Comparison of ENCODE assay signal across 1 cellular context in the genomic region with DNA sequence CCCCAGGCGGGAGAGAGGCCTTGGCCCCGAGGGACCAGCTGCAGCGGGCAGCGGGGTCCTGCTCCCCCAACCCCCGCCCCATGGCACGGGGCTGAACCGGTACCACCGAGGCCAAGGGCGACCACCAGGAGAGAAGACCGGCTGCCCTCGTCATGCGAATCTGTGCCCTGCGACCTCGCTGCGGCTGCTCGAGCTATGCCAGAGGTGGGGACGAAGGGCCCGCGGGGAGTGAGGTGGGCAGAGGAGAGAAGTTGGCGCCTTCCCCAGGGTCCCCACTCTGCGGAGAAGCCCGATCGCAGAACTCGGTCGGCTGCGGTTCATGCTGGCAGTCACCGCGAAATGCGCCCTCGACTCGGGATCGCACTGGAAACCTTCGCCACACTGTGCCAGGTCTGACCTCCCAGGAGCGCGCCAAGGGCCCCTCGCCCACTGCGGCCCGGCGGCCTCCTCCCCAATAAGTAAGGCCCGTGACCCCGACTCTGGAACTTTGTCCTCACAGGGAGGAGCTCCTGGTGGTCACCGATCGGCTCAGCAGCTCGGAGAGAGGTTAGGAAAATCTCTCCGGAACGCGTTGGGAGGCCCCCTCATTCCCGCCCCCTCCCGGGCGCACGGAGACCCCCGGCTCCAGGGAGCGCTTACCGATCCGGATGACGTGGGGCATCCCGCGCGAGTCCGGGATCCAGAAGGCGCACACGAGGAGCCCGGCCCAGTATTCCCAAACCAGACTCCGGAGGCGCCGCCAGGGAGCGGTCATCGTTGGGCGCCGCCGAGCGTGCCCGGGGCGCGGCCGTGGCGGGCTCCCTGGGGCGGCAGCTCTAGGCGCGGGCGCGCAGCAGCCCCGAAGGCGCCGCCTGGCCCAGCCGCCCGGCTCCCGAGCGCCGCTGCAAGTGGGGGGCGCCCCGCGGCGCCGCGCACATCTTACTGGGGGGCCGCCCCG.
TF ChIP-seq lines count a peak whose summit lies in the region.

No MANE protein-coding gene starts in this region.

TF ChIP-seq in A549, 52 proteins besides CTCF, POLR2A, EP300 and RAD21 (continued from another document):
- TF ChIP-seq, protein P1, sequence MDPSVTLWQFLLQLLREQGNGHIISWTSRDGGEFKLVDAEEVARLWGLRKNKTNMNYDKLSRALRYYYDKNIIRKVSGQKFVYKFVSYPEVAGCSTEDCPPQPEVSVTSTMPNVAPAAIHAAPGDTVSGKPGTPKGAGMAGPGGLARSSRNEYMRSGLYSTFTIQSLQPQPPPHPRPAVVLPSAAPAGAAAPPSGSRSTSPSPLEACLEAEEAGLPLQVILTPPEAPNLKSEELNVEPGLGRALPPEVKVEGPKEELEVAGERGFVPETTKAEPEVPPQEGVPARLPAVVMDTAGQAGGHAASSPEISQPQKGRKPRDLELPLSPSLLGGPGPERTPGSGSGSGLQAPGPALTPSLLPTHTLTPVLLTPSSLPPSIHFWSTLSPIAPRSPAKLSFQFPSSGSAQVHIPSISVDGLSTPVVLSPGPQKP (IDR thresholded peaks at IDR 0.05; ENCODE audit: low read depth, low read length): no peak
- TF ChIP-seq CBX2 (IDR thresholded peaks at IDR 0.05; ENCODE audit: borderline replicate concordance, low read depth) (no peak), NFE2L2 (conservative IDR thresholded peaks at IDR 0.05; ENCODE audit: low read length) (no peak), RCOR1 (IDR thresholded peaks at IDR 0.05; ENCODE audit: low read depth, low read length) (no peak)
TF ChIP-seq in A549: peak in this region for 0.
